Comparison of ENCODE assay signal across 24 cellular contexts in genomic region chr6:69580696-69581095, GRCh38.
"Had no signal": no experiment of that assay in that cellular context is flagged by ENCODE, and none has a peak within 500 bp of the region (broad histone marks: within the 10 kb centered on the region; RNA-seq: fewer than 3 reads in every experiment).

No MANE protein-coding gene starts in this region.

- H3K9me3 ChIP-seq: gastroesophageal sphincter, left ventricle myocardium inferior, sigmoid colon, stomach, suprapubic skin, tibial nerve had no signal

- H3K27ac Mint-ChIP-seq: activated naive CD8-positive, alpha-beta T cell treated with anti-CD3 and anti-CD28 coated beads, Interleukin-2, amount 10 ng/mL, durations not matched to agents 7 days and 5 days; activated T-cell treated with anti-CD3 and anti-CD28 coated beads, Interleukin-2, amount 50 U/mL, for 24 hours; activated T-helper 2 cell treated with anti-CD3 and anti-CD28 coated beads, Interferon-gamma antibody, Interleukin-2, Interleukin-4, amounts not matched to agents 10 μg/mL and 5 μg/mL and 100 μg/mL, durations not matched to agents 14 hours and 24 hours and 36 hours; mesothelial cell of epicardium; naive thymus-derived CD8-positive, alpha-beta T cell; neural progenitor cell; stimulated activated memory B cell treated with anti-CD40 and anti-IgM and Interleukin-4, amounts not matched to agents 10 μg/mL and 1 μg/mL and 100 μg/mL, for 72 hours had no signal

- H3K4me3 Mint-ChIP-seq: activated naive CD8-positive, alpha-beta T cell treated with anti-CD3 and anti-CD28 coated beads, Interleukin-2, amount 10 ng/mL, durations not matched to agents 7 days and 5 days; activated T-cell treated with anti-CD3 and anti-CD28 coated beads, Interleukin-2, amount 50 U/mL, for 24 hours; mesothelial cell of epicardium; naive thymus-derived CD8-positive, alpha-beta T cell; neural progenitor cell; stimulated activated memory B cell treated with anti-CD40 and anti-IgM and Interleukin-4, amounts not matched to agents 10 μg/mL and 1 μg/mL and 100 μg/mL, for 72 hours had no signal

- ATAC-seq: gastroesophageal sphincter; naive thymus-derived CD8-positive, alpha-beta T cell; stimulated activated memory B cell treated with anti-CD40 and anti-IgM and Interleukin-4, amounts not matched to agents 10 μg/mL and 1 μg/mL and 100 μg/mL, for 72 hours had no signal

- H3K36me3 Mint-ChIP-seq: activated naive CD8-positive, alpha-beta T cell treated with anti-CD3 and anti-CD28 coated beads, Interleukin-2, amount 10 ng/mL, durations not matched to agents 7 days and 5 days; mesothelial cell of epicardium; naive thymus-derived CD8-positive, alpha-beta T cell; neural progenitor cell; stimulated activated memory B cell treated with anti-CD40 and anti-IgM and Interleukin-4, amounts not matched to agents 10 μg/mL and 1 μg/mL and 100 μg/mL, for 72 hours had no signal

- H3K27me3 ChIP-seq: gastroesophageal sphincter, neural progenitor cell, stomach, suprapubic skin, tibial nerve had no signal

- H3K27me3 Mint-ChIP-seq: stimulated activated memory B cell treated with anti-CD40 and anti-IgM and Interleukin-4, amounts not matched to agents 10 μg/mL and 1 μg/mL and 100 μg/mL, for 72 hours had no signal

- H3K9me3 Mint-ChIP-seq: activated naive CD8-positive, alpha-beta T cell treated with anti-CD3 and anti-CD28 coated beads, Interleukin-2, amount 10 ng/mL, durations not matched to agents 7 days and 5 days; activated T-cell treated with anti-CD3 and anti-CD28 coated beads, Interleukin-2, amount 50 U/mL, for 24 hours; activated T-helper 2 cell treated with anti-CD3 and anti-CD28 coated beads, Interferon-gamma antibody, Interleukin-2, Interleukin-4, amounts not matched to agents 10 μg/mL and 5 μg/mL and 100 μg/mL, durations not matched to agents 14 hours and 24 hours and 36 hours; mesothelial cell of epicardium; naive thymus-derived CD8-positive, alpha-beta T cell; neural progenitor cell; stimulated activated memory B cell treated with anti-CD40 and anti-IgM and Interleukin-4, amounts not matched to agents 10 μg/mL and 1 μg/mL and 100 μg/mL, for 72 hours had no signal

- DNase-seq: activated CD4-positive, alpha-beta T cell treated with anti-CD3 and anti-CD28 coated beads for 1 hour; activated CD4-positive, alpha-beta T cell treated with anti-CD3 and anti-CD28 coated beads, Interleukin-2, amount 50 U/mL, for 1 hour; activated CD8-positive, alpha-beta memory T cell treated with anti-CD3 and anti-CD28 coated beads for 24 hours; activated CD8-positive, alpha-beta memory T cell treated with anti-CD3 and anti-CD28 coated beads, Interleukin-2, amount 50 U/mL, for 4 hours; activated naive CD4-positive, alpha-beta T cell; activated naive CD8-positive, alpha-beta T cell treated with anti-CD3 and anti-CD28 coated beads, Interleukin-2, amount 10 ng/mL, durations not matched to agents 7 days and 5 days; activated T-cell treated with anti-CD3 and anti-CD28 coated beads, Interleukin-2, amount 50 U/mL, for 24 hours; amygdala; head of caudate nucleus; hypothalamus; left ventricle myocardium inferior; naive thymus-derived CD8-positive, alpha-beta T cell; retina; sigmoid colon; stimulated activated CD4-positive, alpha-beta T cell treated with anti-CD3 and anti-CD28 coated beads, Interleukin-15, amount 100 ng/mL, for 24 hours; stomach had no signal

- H3K27ac ChIP-seq: epithelial cell of prostate, gastroesophageal sphincter, left ventricle myocardium inferior, neural progenitor cell, sigmoid colon, stomach, suprapubic skin, tibial nerve had no signal
